8 cellular contexts compared by ENCODE assay signal in genomic region chr9:96620155-96620514, GRCh38. TPM values are rescaled to one million over a fixed set of nuclear protein-coding genes. Genes with fewer than 3 reads are reported as not detected.
A peak's percentile ranks its signal among the peaks of the same experiment; 100 is the strongest.
DNase-seq lines count a peak whose midpoint lies in the region; ATAC-seq and TF ChIP-seq lines count a peak whose summit lies in the region.

No MANE protein-coding gene starts in this region.

- H3K4me3 ChIP-seq in AG04450 (ENCODE audit: low read depth, low read length) (peak overlapping the region; percentile 63), NB4 (ENCODE audit: low read depth, low read length) (peak overlapping the region; percentile 28)
- peak overlapping the region; percentile 42 for H3K4me3 ChIP-seq in effector memory CD4-positive, alpha-beta T cell (ENCODE audit: insufficient read depth, low read depth, low read length, poor library complexity, severe bottlenecking)

- H3K9me3 ChIP-seq in AG04450 (ENCODE audit: control insufficient read depth, insufficient read depth, low read length), result no peaks in the 10 kb centered on the region
- no peaks in the 10 kb centered on the region for H3K9me3 ChIP-seq in effector memory CD4-positive, alpha-beta T cell (ENCODE audit: control insufficient read depth, low read length)

- H3K4me1 Mint-ChIP-seq in natural killer cell treated with Interleukin-12 subunit alpha and Interleukin-12 subunit beta and Interleukin-15 and Interleukin-18, amount 100 ng/mL, for 72 hours (ENCODE audit: low read depth in 2 of 2), result peaks cover 0 to 5% of the 10 kb centered on the region in 2 donors

- peaks cover 29 to 36% of the 10 kb centered on the region in 2 donors for H3K27me3 Mint-ChIP-seq in natural killer cell treated with Interleukin-12 subunit alpha and Interleukin-12 subunit beta and Interleukin-15 and Interleukin-18, amount 100 ng/mL, for 72 hours

- no peak for ATAC-seq in natural killer cell treated with Interleukin-12 subunit alpha and Interleukin-12 subunit beta and Interleukin-15 and Interleukin-18, amount 100 ng/mL, for 72 hours
- ATAC-seq in HG02973 (IDR thresholded peaks at IDR 0.05; ENCODE audit: unreplicated experiment), result no peak
- no peak for ATAC-seq in HG03432 (IDR thresholded peaks at IDR 0.05; ENCODE audit: unreplicated experiment)
- ATAC-seq in HG02798 (IDR thresholded peaks at IDR 0.05; ENCODE audit: poor library complexity, unreplicated experiment), result no peak

- no peak for TF ChIP-seq POLR2A in NB4 (IDR thresholded peaks at IDR 0.05; ENCODE audit: extremely low read depth, insufficient read length)

- H3K27ac ChIP-seq in AG04450 (ENCODE audit: low read depth, low read length), result no peak overlapping the region
- no peak overlapping the region for H3K27ac ChIP-seq in effector memory CD4-positive, alpha-beta T cell (ENCODE audit: insufficient read depth, low read length, poor library complexity, severe bottlenecking)

- no peak for TF ChIP-seq CTCF in AG04450 (IDR thresholded peaks at IDR 0.05; ENCODE audit: low read depth, low read length)
- no peak for TF ChIP-seq CTCF in NB4 (IDR thresholded peaks at IDR 0.05; ENCODE audit: low read depth, low read length)

- peak overlapping the region; percentile 59 for H3K4me3 Mint-ChIP-seq in natural killer cell treated with Interleukin-12 subunit alpha and Interleukin-12 subunit beta and Interleukin-15 and Interleukin-18, amount 100 ng/mL, for 72 hours

- no peaks in the 10 kb centered on the region for H3K27me3 ChIP-seq in AG04450 (ENCODE audit: control insufficient read depth, insufficient read depth, low read length)
- H3K27me3 ChIP-seq in effector memory CD4-positive, alpha-beta T cell (replicated peaks; ENCODE audit: control insufficient read depth, insufficient read depth, low read length, poor library complexity, severe bottlenecking), result peaks cover 8% of the 10 kb centered on the region

- CTCF ChIA-PET in AG04450 (lab: Charles Lee), result no interaction called here

- no peaks in the 10 kb centered on the region for H3K36me3 ChIP-seq in effector memory CD4-positive, alpha-beta T cell (ENCODE audit: control insufficient read depth, insufficient read depth, low read length)

- H3K36me3 Mint-ChIP-seq in natural killer cell treated with Interleukin-12 subunit alpha and Interleukin-12 subunit beta and Interleukin-15 and Interleukin-18, amount 100 ng/mL, for 72 hours, result no peaks in the 10 kb centered on the region

- POLR2A ChIA-PET in AG04450 (lab: Yijun Ruan, JAX), result no interaction called here

- peaks cover 7% of the 10 kb centered on the region for H3K4me1 ChIP-seq in effector memory CD4-positive, alpha-beta T cell (ENCODE audit: control insufficient read depth, insufficient read depth, low read length, poor library complexity, severe bottlenecking)

- DNase-seq in AG04450 (ENCODE audit: low read depth, low spot score) (no peak), NB4 (ENCODE audit: low read depth) (no peak), GDM1 (lab: John Stamatoyannopoulos, UW) (no peak)
- no peak for DNase-seq in effector memory CD4-positive, alpha-beta T cell
- no peak for DNase-seq in natural killer cell treated with Interleukin-12 subunit alpha and Interleukin-12 subunit beta and Interleukin-15 and Interleukin-18, amount 100 ng/mL, for 72 hours (ENCODE audit: low spot score)

- no peak overlapping the region for H3K27ac Mint-ChIP-seq in natural killer cell treated with Interleukin-12 subunit alpha and Interleukin-12 subunit beta and Interleukin-15 and Interleukin-18, amount 100 ng/mL, for 72 hours

- no peaks in the 10 kb centered on the region for H3K9me3 Mint-ChIP-seq in natural killer cell treated with Interleukin-12 subunit alpha and Interleukin-12 subunit beta and Interleukin-15 and Interleukin-18, amount 100 ng/mL, for 72 hours

RNA-seq across cellular contexts. Expression of gene CDC14B, which starts 0.5 kb away (rescaled TPM):
- 17.1 and 19.1 TPM in 2 replicates for polyA plus RNA-seq in AG04450 (2011; rRNA removed)
- polyA minus RNA-seq in AG04450 (2011; rRNA and poly(A)+ RNA removed), result 32.8 and 33.6 TPM in 2 replicates
- 1 to 10 TPM in 1 of 2 donors, under 1 TPM in 1; 0.45 to 3.1 TPM for total RNA-seq in natural killer cell treated with Interleukin-12 subunit alpha and Interleukin-12 subunit beta and Interleukin-15 and Interleukin-18, amount 100 ng/mL, for 72 hours

RNA-seq across cellular contexts. Expression of gene PRXL2C, which starts 35.0 kb away (rescaled TPM):
- 4.1 and 5.5 TPM in 2 replicates for polyA plus RNA-seq in AG04450 (2011; rRNA removed)
- 2.6 and 3.9 TPM in 2 replicates for polyA minus RNA-seq in AG04450 (2011; rRNA and poly(A)+ RNA removed)
- 1 to 10 TPM; 2.5 to 4.8 TPM for total RNA-seq in natural killer cell treated with Interleukin-12 subunit alpha and Interleukin-12 subunit beta and Interleukin-15 and Interleukin-18, amount 100 ng/mL, for 72 hours
